Comparison of ENCODE assay signal across 15 cellular contexts in the genomic region with DNA sequence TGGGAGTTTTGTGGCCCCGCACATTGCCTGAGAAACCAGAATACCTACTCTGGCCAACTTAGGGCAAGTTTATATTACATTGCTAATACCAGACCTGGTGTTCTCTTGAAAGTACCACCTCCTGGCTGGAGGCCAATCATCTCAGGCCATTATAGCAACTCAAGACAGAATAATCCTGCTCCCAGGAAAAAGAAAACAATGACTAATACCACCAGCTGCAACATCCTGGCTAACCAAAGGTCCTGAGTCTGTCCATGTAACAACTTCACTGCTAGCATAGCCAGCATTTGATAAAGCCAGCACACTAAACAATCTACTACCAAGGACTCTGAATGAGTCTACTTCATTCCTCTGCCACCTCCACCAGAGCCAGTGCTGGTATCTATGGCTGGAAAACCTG.
DNase-seq lines count a peak whose midpoint lies in the region; ATAC-seq and TF ChIP-seq lines count a peak whose summit lies in the region.
"Had no signal": no experiment of that assay in that cellular context is flagged by ENCODE, and none has a peak within 500 bp of the region (broad histone marks: within the 10 kb centered on the region; RNA-seq: fewer than 3 reads in every experiment).

No MANE protein-coding gene starts in this region.

- TF ChIP-seq CTCF in astrocyte of the spinal cord (IDR thresholded peaks at IDR 0.05; ENCODE audit: low read depth, low read length) (no peak), kidney epithelial cell (IDR thresholded peaks at IDR 0.05; ENCODE audit: insufficient read depth, low read length, poor library complexity, severe bottlenecking) (no peak), sigmoid colon (IDR thresholded peaks at IDR 0.05) (no peak), psoas muscle (IDR thresholded peaks at IDR 0.05) (no peak)

- H3K4me1 ChIP-seq in sigmoid colon, result no peaks in the 10 kb centered on the region
- no peaks in the 10 kb centered on the region for H3K4me1 ChIP-seq in psoas muscle

- DNase-seq in DMS 273 treated with DMSO at 0.1 percent for 48 hours (lab: John Stamatoyannopoulos, UW), result peak; percentile 44
- peak; percentile 74 for DNase-seq in LHCN-M2 (ENCODE audit: low read depth)
- DNase-seq in astrocyte of the spinal cord (ENCODE audit: low read depth, low spot score), result peak; percentile 98
- DNase-seq in kidney epithelial cell (ENCODE audit: low read depth), result peak; percentile 97
- no peak for DNase-seq in sigmoid colon
- no peak for DNase-seq in psoas muscle
- DNase-seq: activated CD4-positive, alpha-beta T cell treated with anti-CD3 and anti-CD28 coated beads for 1 hour; activated effector memory CD4-positive, alpha-beta T cell treated with Interleukin-2 at 50 U/mL for 16 hours; CD8-positive, alpha-beta T cell; nucleus accumbens; stimulated activated CD4-positive, alpha-beta T cell treated with anti-CD3 and anti-CD28 coated beads, Interleukin-4, amount 100 ng/mL, for 1 hour had no signal

- no peak for TF ChIP-seq EP300 in sigmoid colon (IDR thresholded peaks at IDR 0.05)

- no peak for TF ChIP-seq POLR2A in sigmoid colon (IDR thresholded peaks at IDR 0.05)

- intact Hi-C loops in sigmoid colon (cut with DNase I) (no loop called here), psoas muscle (cut with DNase I) (no loop called here)

- H3K9me3 ChIP-seq in sigmoid colon, result no peaks in the 10 kb centered on the region
- H3K9me3 ChIP-seq in psoas muscle, result no peaks in the 10 kb centered on the region

- H3K4me3 ChIP-seq in astrocyte of the spinal cord (ENCODE audit: low read depth, low read length) (no peak overlapping the region), kidney epithelial cell (ENCODE audit: low read depth, low read length) (no peak overlapping the region), sigmoid colon (no peak overlapping the region), psoas muscle (no peak overlapping the region)
- H3K4me3 ChIP-seq: GM12878 had no signal

- no peaks in the 10 kb centered on the region for H3K36me3 ChIP-seq in kidney epithelial cell (ENCODE audit: control insufficient read depth, insufficient read depth, low read length)
- no peaks in the 10 kb centered on the region for H3K36me3 ChIP-seq in sigmoid colon
- no peaks in the 10 kb centered on the region for H3K36me3 ChIP-seq in psoas muscle (ENCODE audit: insufficient read depth in 1 of 2, low read depth in 1 of 2)

- ATAC-seq in GM18858 (IDR thresholded peaks at IDR 0.05; ENCODE audit: unreplicated experiment), result no peak
- ATAC-seq in psoas muscle, result no peak
- ATAC-seq in HG03378 (IDR thresholded peaks at IDR 0.05; ENCODE audit: unreplicated experiment), result no peak
- ATAC-seq: CD8-positive, alpha-beta T cell; GM12878; Panc1 had no signal

- H3K27ac ChIP-seq in sigmoid colon (no peak overlapping the region), psoas muscle (no peak overlapping the region)

- 85 to 90% methylated on average over 1 of the region's 1 CpG for WGBS in sigmoid colon, 2 donors
- 88% methylated on average over 1 of the region's 1 CpG for WGBS in psoas muscle, 3 donors

- H3K27me3 ChIP-seq in kidney epithelial cell (ENCODE audit: control insufficient read depth, insufficient read depth, low read length) (no peaks in the 10 kb centered on the region), sigmoid colon (no peaks in the 10 kb centered on the region), psoas muscle (ENCODE audit: insufficient read depth in 3 of 3, low read length in 2 of 3) (no peaks in the 10 kb centered on the region)

- in situ Hi-C loops in astrocyte of the spinal cord (cut with HindIII; ENCODE audit: low sequenced_read_pairs), result no loop called here

Comparison
In these comparisons a context has a peak if more than half of its experiments do, and no peak if none do; other contexts are left out.
1. DNase-seq: peak in DMS 273 treated with DMSO at 0.1 percent for 48 hours (single experiment), LHCN-M2 (single experiment), astrocyte of the spinal cord (single experiment) and kidney epithelial cell (single experiment); none in sigmoid colon (single experiment) and psoas muscle (0 of 2).